In the genomic region with DNA sequence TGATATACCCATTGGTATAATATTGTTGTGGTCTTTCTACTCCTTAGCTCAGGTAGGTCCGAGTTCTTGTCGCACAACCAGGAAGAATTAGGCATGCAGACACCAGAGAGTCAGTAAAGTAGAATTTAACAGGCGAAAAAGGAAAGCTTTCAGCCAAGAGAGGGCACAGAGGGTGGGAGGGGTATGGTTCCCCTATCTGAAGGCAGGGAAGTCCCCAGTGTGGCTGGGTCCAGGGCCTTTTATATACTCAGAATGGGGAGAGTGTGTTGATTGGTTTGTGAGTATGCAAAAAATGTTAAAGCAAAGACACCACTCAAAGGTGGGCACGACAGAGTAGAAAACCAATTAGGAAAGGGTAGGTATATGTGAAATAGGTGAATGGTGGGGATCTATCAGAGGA, we compare ENCODE assay signal across 21 cellular contexts. TPM values are rescaled to one million over a fixed set of nuclear protein-coding genes. Genes with fewer than 3 reads are reported as not detected.
A peak's percentile ranks its signal among the peaks of the same experiment; 100 is the strongest.
DNase-seq lines count a peak whose midpoint lies in the region; ATAC-seq, FAIRE-seq and TF ChIP-seq lines count a peak whose summit lies in the region.
"Had no signal": no experiment of that assay in that cellular context is flagged by ENCODE, and none has a peak within 500 bp of the region (broad histone marks: within the 10 kb centered on the region; RNA-seq: fewer than 3 reads in every experiment).

No MANE protein-coding gene starts in this region.

- H3K27me3 Mint-ChIP-seq in activated B cell treated with CpG ODN at 0.5 μM for 24 hours: no peaks in the 10 kb centered on the region

- no peak for TF ChIP-seq POLR2A in GM12891 (IDR thresholded peaks at IDR 0.05; ENCODE audit: low read depth, low read length)

- H3K4me3 Mint-ChIP-seq in activated B cell treated with CpG ODN at 0.5 μM for 24 hours: no peak overlapping the region
- H3K4me3 Mint-ChIP-seq: activated naive CD4-positive, alpha-beta T cell treated with anti-CD3 and anti-CD28 coated beads for 36 hours; natural killer cell had no signal

- H3K27ac Mint-ChIP-seq in activated B cell treated with CpG ODN at 0.5 μM for 24 hours: peak overlapping the region; percentile 15
- H3K27ac Mint-ChIP-seq: activated naive CD4-positive, alpha-beta T cell treated with anti-CD3 and anti-CD28 coated beads for 36 hours; natural killer cell had no signal

- peaks cover 6% of the 10 kb centered on the region for H3K4me1 Mint-ChIP-seq in activated B cell treated with CpG ODN at 0.5 μM for 24 hours
- H3K4me1 Mint-ChIP-seq: natural killer cell had no signal

- CTCF ChIA-PET in activated B cell treated with CpG ODN at 0.5 μM for 24 hours (lab: Charles Lee): no interaction called here

- TF ChIP-seq CTCF in activated B cell treated with CpG ODN at 0.5 μM for 24 hours (IDR thresholded peaks at IDR 0.05): no peak

- H3K36me3 Mint-ChIP-seq in activated B cell treated with CpG ODN at 0.5 μM for 24 hours (ENCODE audit: low read depth): peaks cover 2% of the 10 kb centered on the region

- ATAC-seq in GM21367 (IDR thresholded peaks at IDR 0.05; ENCODE audit: unreplicated experiment): peak; percentile 60
- peak; percentile 59 for ATAC-seq in HG02885 (IDR thresholded peaks at IDR 0.05; ENCODE audit: poor library complexity, unreplicated experiment)
- peak; percentile 88 for ATAC-seq in activated B cell treated with CpG ODN at 0.5 μM for 24 hours (ENCODE audit: low read depth)
- ATAC-seq in HG03175 (IDR thresholded peaks at IDR 0.05; ENCODE audit: unreplicated experiment): no peak
- ATAC-seq: gastroesophageal sphincter, natural killer cell, SK-N-SH treated with all-trans-retinoic acid at 6 μM for 48 hours, upper lobe of right lung had no signal

- POLR2A ChIA-PET in activated B cell treated with CpG ODN at 0.5 μM for 24 hours (lab: Charles Lee): no interaction called here

- DNase-seq in GM12891 (ENCODE audit: insufficient read length, low spot score) (no peak), activated B cell treated with CpG ODN at 0.5 μM for 24 hours (no peak), DMS153 (lab: John Stamatoyannopoulos, UW) (no peak), hypothalamus (lab: John Stamatoyannopoulos, UW) (no peak), iPS-NIHi11 (ENCODE audit: low spot score) (no peak)
- DNase-seq: activated CD4-positive, alpha-beta T cell treated with anti-CD3 and anti-CD28 coated beads, Interleukin-2, amount 50 U/mL, for 1 hour; activated naive CD4-positive, alpha-beta T cell treated with anti-CD3 and anti-CD28 coated beads for 36 hours; amygdala; colonic mucosa; hippocampal formation; midbrain; natural killer cell; NCI-H187 treated with DMSO at 0.1 percent for 48 hours; RPMI8226; stimulated activated CD4-positive, alpha-beta T cell treated with anti-CD3 and anti-CD28 coated beads, Interleukin-2, amount 100 ng/mL, for 24 hours; upper lobe of right lung had no signal

- intact Hi-C loops in activated B cell treated with CpG ODN at 0.5 μM for 24 hours (cut with micrococcal nuclease): no loop called here

- no peaks in the 10 kb centered on the region for H3K9me3 Mint-ChIP-seq in activated B cell treated with CpG ODN at 0.5 μM for 24 hours
- H3K9me3 Mint-ChIP-seq: natural killer cell had no signal

- peak; percentile 45 for FAIRE-seq in GM12891 (lab: Jason Lieb, UNC)

TF ChIP-seq in GM12891, 5 proteins besides CTCF, POLR2A, EP300 and RAD21:
- TF ChIP-seq TAF1 (IDR thresholded peaks at IDR 0.05; ENCODE audit: low read depth, low read length): no peak

RNA-seq across cellular contexts. Expression of gene IMMP2L, which starts 53.9 kb away (rescaled TPM):
- polyA plus RNA-seq in GM12891 (2012; ENCODE audit: low read depth, missing spikeins): 10.2 TPM
- 28.5 and 31.9 TPM in 2 replicates for total RNA-seq in activated B cell treated with CpG ODN at 0.5 μM for 24 hours
